11 cellular contexts compared by ENCODE assay signal in the genomic region with DNA sequence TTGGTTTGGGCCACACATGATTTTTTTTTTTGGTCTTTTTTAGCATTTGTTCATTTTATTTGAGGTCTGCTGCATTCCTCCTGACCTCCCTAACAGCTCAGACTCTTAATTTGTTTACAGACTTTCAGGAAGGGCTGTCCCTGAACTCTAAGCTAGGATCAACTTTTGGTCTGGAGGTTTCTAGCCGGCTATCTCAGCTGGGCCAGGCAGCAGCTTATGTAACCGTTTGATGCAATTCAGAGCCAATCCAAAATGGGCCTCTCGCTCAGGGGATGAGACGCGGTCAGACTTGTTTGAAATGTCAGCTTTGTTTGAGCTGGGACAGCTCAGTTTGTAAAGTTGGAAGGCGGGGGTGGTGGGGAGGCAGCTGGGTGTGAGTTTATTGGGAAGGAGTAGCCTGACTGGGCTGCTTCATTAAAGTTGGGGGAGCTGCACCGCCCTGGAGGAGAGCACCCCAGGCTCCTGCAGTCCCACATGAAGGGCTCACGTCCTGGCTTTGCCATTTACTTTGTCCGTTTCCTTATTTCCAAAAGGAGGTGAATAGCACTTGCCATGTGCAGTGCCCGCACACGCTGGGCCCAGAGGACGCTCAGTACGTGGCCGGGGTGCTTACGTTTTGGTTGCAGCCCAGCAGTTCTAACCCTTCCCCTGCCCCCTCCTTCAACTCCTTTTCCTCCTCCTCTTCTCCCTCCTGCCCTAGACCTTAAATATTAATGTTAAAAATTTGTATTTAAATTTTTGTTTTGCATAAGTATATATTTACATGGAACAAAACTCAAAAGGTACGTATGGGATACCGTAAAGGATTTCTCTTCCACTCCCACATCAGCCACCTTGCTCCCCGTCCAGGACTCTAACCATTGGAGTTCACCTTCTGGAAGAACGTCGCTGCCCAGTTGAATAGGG.
DNase-seq lines count a peak whose midpoint lies in the region; ATAC-seq and TF ChIP-seq lines count a peak whose summit lies in the region.
"Had no signal": no experiment of that assay in that cellular context is flagged by ENCODE, and none has a peak within 500 bp of the region (broad histone marks: within the 10 kb centered on the region; RNA-seq: fewer than 3 reads in every experiment).

No MANE protein-coding gene starts in this region.

- no peak overlapping the region for H2BK5ac ChIP-seq in trophoblast cell (ENCODE audit: low read depth, low read length, poor library complexity)

- H2AFZ ChIP-seq in trophoblast cell (ENCODE audit: insufficient read depth, low read length, poor library complexity): no peak overlapping the region

- no peak overlapping the region for H3K27ac Mint-ChIP-seq in effector memory CD8-positive, alpha-beta T cell
- H3K27ac Mint-ChIP-seq: activated T-helper 17 cell treated with anti-CD3 and anti-CD28 coated beads, Interleukin-2, amount 50 U/mL, for 72 hours had no signal

- H3K4me2 ChIP-seq in trophoblast cell (ENCODE audit: low read length): no peak overlapping the region

- H3K4ac ChIP-seq in trophoblast cell (ENCODE audit: low read depth, low read length): no peak overlapping the region

- H3K27me3 ChIP-seq in adrenal gland (no peaks in the 10 kb centered on the region), heart right ventricle (no peaks in the 10 kb centered on the region), trophoblast cell (ENCODE audit: insufficient read depth, low read length) (no peaks in the 10 kb centered on the region)

- no peak overlapping the region for H2AK5ac ChIP-seq in trophoblast cell (ENCODE audit: low read length)

- H3K36me3 ChIP-seq in adrenal gland (replicated peaks in 1 of 2) (no peaks in the 10 kb centered on the region), heart right ventricle (no peaks in the 10 kb centered on the region), trophoblast cell (ENCODE audit: control insufficient read depth in 1 of 2, insufficient read depth in 2 of 2, low read length in 2 of 2) (no peaks in the 10 kb centered on the region)

- H3K79me2 ChIP-seq in trophoblast cell (ENCODE audit: control insufficient read depth, insufficient read depth, low read length, poor library complexity): no peaks in the 10 kb centered on the region

- H3K4me3 ChIP-seq in adrenal gland (no peak overlapping the region), heart right ventricle (no peak overlapping the region), trophoblast cell (ENCODE audit: low read depth, low read length) (no peak overlapping the region)

- H3K14ac ChIP-seq in trophoblast cell (ENCODE audit: low read length): no peak overlapping the region

- peak overlapping the region; percentile 40 for H2BK12ac ChIP-seq in trophoblast cell (ENCODE audit: low read length)

- H3K79me1 ChIP-seq in trophoblast cell (ENCODE audit: low read length): no peaks in the 10 kb centered on the region

- no peak overlapping the region for H4K91ac ChIP-seq in trophoblast cell (ENCODE audit: low read depth, low read length)

- TF ChIP-seq CTCF in adrenal gland (IDR thresholded peaks at IDR 0.05): no peak
- no peak for TF ChIP-seq CTCF in heart right ventricle (IDR thresholded peaks at IDR 0.05)

- no peaks in the 10 kb centered on the region for H3K27me3 Mint-ChIP-seq in effector memory CD8-positive, alpha-beta T cell
- H3K27me3 Mint-ChIP-seq: activated T-helper 17 cell treated with anti-CD3 and anti-CD28 coated beads, Interleukin-2, amount 50 U/mL, for 72 hours had no signal

- intact Hi-C loops in adrenal gland (cut with DNase I): loop anchor here in 1 of 2 donors (10.0 kb wide), 2 partner anchors 357 to 727 kb away; no protein-coding TSS in a partner anchor
- intact Hi-C loops in heart right ventricle (cut with DNase I): loop anchor here in 8 of 10 donors (5.0 to 10.0 kb wide), 12 partner anchors 40 to 720 kb away; no protein-coding TSS in a partner anchor

- no peak overlapping the region for H3K23ac ChIP-seq in trophoblast cell (ENCODE audit: low read length)

- H3K9ac ChIP-seq in trophoblast cell (ENCODE audit: low read length): no peak overlapping the region

- H3K9me3 ChIP-seq in adrenal gland (replicated peaks in 1 of 3): no peaks in the 10 kb centered on the region
- H3K9me3 ChIP-seq in heart right ventricle: peaks cover 0 to 4% (median 0%) of the 10 kb centered on the region in 11 donors
- H3K9me3 ChIP-seq in trophoblast cell (ENCODE audit: insufficient read depth, low read depth, low read length): no peaks in the 10 kb centered on the region

- peak in 8 of 14 donors; percentile 29 to 49 (median 34) for DNase-seq in C1 segment of cervical spinal cord (lab: John Stamatoyannopoulos, UW)
- DNase-seq in adrenal gland: peak in 6 of 7 donors; percentile 46 to 72 (median 63)
- peak in 1 of 2 donors; percentile 54 for DNase-seq in heart right ventricle
- DNase-seq in trophoblast cell: no peak
- DNase-seq in activated naive CD4-positive, alpha-beta T cell treated with Interleukin-2 at 50 U/mL for 16 hours: no peak
- no peak for DNase-seq in effector memory CD8-positive, alpha-beta T cell
- DNase-seq: DND-41 had no signal

- H3K27ac ChIP-seq in adrenal gland (peak overlapping the region in 2 of 5 donors; percentile 50 to 58), heart right ventricle (peak overlapping the region in 6 of 10 donors; percentile 2 to 65 (median 50)), trophoblast cell (ENCODE audit: low read depth, low read length) (no peak overlapping the region)
- H3K27ac ChIP-seq: HL-60 had no signal

- no peaks in the 10 kb centered on the region for H3K9me3 Mint-ChIP-seq in effector memory CD8-positive, alpha-beta T cell
- H3K9me3 Mint-ChIP-seq: activated T-helper 17 cell treated with anti-CD3 and anti-CD28 coated beads, Interleukin-2, amount 50 U/mL, for 72 hours had no signal

- no peak overlapping the region for H4K8ac ChIP-seq in trophoblast cell (ENCODE audit: low read depth, low read length)

- 68 to 79% (median 77%) methylated on average over 20 of the region's 20 CpGs for WGBS in adrenal gland, 4 donors
- WGBS in heart right ventricle, 2 donors: 72 to 79% methylated on average over 20 of the region's 20 CpGs
- no CpG with 5 or more reads among the region's 20 CpGs for WGBS in trophoblast cell (ENCODE audit: extremely low coverage, insufficient coverage, insufficient read length)

- no peak overlapping the region for H4K12ac ChIP-seq in trophoblast cell (ENCODE audit: low read depth, low read length)

- H3K4me1 ChIP-seq in adrenal gland (replicated peaks in 1 of 2): peaks cover 0 to 25% of the 10 kb centered on the region in 2 donors
- H3K4me1 ChIP-seq in heart right ventricle: peaks cover 16 to 43% (median 33%) of the 10 kb centered on the region in 9 donors
- H3K4me1 ChIP-seq in trophoblast cell (ENCODE audit: control insufficient read depth in 1 of 2, insufficient read depth in 2 of 2, low read length in 2 of 2): peaks cover 5 to 6% of the 10 kb centered on the region in 2 experiments

- TF ChIP-seq POLR2A in adrenal gland (IDR thresholded peaks at IDR 0.05): no peak

- H3K18ac ChIP-seq in trophoblast cell (ENCODE audit: low read length): no peak overlapping the region

- H3K4me3 Mint-ChIP-seq in effector memory CD8-positive, alpha-beta T cell: no peak overlapping the region
- H3K4me3 Mint-ChIP-seq: activated T-helper 17 cell treated with anti-CD3 and anti-CD28 coated beads, Interleukin-2, amount 50 U/mL, for 72 hours had no signal

- H3K4me1 Mint-ChIP-seq in effector memory CD8-positive, alpha-beta T cell (ENCODE audit: low read depth in 2 of 2): peaks cover 3 to 12% of the 10 kb centered on the region in 2 donors

- H2BK120ac ChIP-seq in trophoblast cell (ENCODE audit: insufficient read depth, low read length, poor library complexity): no peak overlapping the region

- H3K36me3 Mint-ChIP-seq in effector memory CD8-positive, alpha-beta T cell (ENCODE audit: insufficient read depth): peaks cover 5% of the 10 kb centered on the region

- peak; percentile 39 to 77 (median 69) for ATAC-seq in heart right ventricle
- no peak for ATAC-seq in GM19023 (IDR thresholded peaks at IDR 0.05; ENCODE audit: unreplicated experiment)
- no peak for ATAC-seq in effector memory CD8-positive, alpha-beta T cell (replicated peaks)
- no peak for ATAC-seq in HG02759 (IDR thresholded peaks at IDR 0.05; ENCODE audit: unreplicated experiment)
- ATAC-seq: activated T-helper 17 cell treated with anti-CD3 and anti-CD28 coated beads, Interleukin-2, amount 50 U/mL, for 72 hours had no signal

Comparison
In these comparisons a context has a peak if more than half of its experiments do, and no peak if none do; other contexts are left out.
1. DNase-seq: peak in C1 segment of cervical spinal cord (8 of 14) and adrenal gland (6 of 7); none in trophoblast cell (0 of 2), activated naive CD4-positive, alpha-beta T cell treated with Interleukin-2 at 50 U/mL for 16 hours (single experiment) and effector memory CD8-positive, alpha-beta T cell (0 of 3).
2. ATAC-seq: peak in heart right ventricle (8 of 8); none in GM19023 (single experiment), effector memory CD8-positive, alpha-beta T cell (single experiment) and HG02759 (single experiment).